In the genomic region with DNA sequence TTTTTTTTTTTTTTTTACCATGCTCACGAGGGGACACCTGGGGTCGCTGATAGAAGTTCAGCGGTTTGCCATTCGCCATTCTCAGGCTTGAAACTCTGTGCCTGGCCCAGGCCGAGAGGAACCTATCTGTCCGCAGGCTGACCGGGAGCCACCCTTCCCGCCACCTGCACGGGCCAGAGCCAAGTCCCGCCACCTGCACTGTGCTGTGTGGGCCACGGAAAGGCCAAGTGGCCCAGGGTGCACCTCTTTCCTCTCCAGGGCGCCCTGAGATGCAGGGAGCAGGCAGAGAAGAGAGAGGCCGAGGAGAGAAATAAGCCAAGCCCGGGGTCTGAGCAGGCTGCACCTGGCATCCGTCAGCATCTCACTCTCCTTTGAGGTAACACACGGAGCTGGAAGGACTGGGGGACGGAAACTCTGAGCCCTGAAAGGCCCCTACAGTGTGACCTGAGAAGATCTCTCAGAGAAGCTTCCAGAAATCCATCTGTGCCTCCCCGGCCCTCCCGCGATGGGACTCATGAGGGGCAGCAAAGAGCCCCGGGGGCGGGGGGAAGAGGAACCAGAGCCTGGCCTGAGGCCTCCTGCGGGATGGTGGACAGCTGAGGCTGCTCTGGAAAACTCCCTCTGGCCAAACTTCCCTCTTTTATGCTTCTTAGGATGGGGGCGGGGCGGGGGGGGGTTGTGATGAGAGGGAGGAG, we compare ENCODE assay signal across 31 cellular contexts.
"Had no signal": no experiment of that assay in that cellular context is flagged by ENCODE, and none has a peak within 500 bp of the region (broad histone marks: within the 10 kb centered on the region; RNA-seq: fewer than 3 reads in every experiment).

No MANE protein-coding gene starts in this region.

- H3K27me3 ChIP-seq: adrenal gland, body of pancreas, breast epithelium, MG63, Peyer's patch had no signal

- H3K9me3 ChIP-seq: adrenal gland, body of pancreas, breast epithelium, MG63, Peyer's patch, SJSA1, SK-N-SH had no signal

- DNase-seq: activated CD4-positive, alpha-beta memory T cell treated with anti-CD3 and anti-CD28 coated beads for 36 hours; activated CD4-positive, alpha-beta T cell treated with anti-CD3 and anti-CD28 coated beads for 36 hours; activated CD4-positive, alpha-beta T cell treated with anti-CD3 and anti-CD28 coated beads, Interleukin-2, amount 10 ng/mL, durations not matched to agents 7 days and 5 days; activated CD8-positive, alpha-beta memory T cell treated with anti-CD3 and anti-CD28 coated beads, Interleukin-2, amount 50 U/mL, for 4 hours; activated gamma-delta T cell treated with Interleukin-2 at 50 U/mL for 16 hours; activated naive CD4-positive, alpha-beta T cell treated with anti-CD3 and anti-CD28 coated beads for 36 hours; activated T-cell treated with anti-CD3 and anti-CD28 coated beads for 4 hours; activated T-cell treated with anti-CD3 and anti-CD28 coated beads, Interleukin-2, amount 50 U/mL, for 4 hours; adrenal gland; body of pancreas; Kasumi-1; KG1; MG63; NCI-H1048; NCI-H1105 treated with DMSO at 0.1 percent for 48 hours; NCI-H1436; NCI-H1694; NCI-H1930; NCI-H2081 treated with DMSO at 0.1 percent for 48 hours; NCI-H345; NCI-H524 treated with DMSO at 0.1 percent for 48 hours; RPMI8226; SHP77; SK-N-SH had no signal

- H3K4me3 ChIP-seq: adrenal gland, body of pancreas, breast epithelium, MG63, Peyer's patch, SJSA1 had no signal

- ATAC-seq: activated CD4-positive, alpha-beta T cell treated with anti-CD3 and anti-CD28 coated beads for 36 hours; activated CD4-positive, CD25-positive, alpha-beta regulatory T cell treated with anti-CD3 and anti-CD28 coated beads, Interleukin-2, amount 50 U/mL, for 24 hours; activated naive CD4-positive, alpha-beta T cell treated with anti-CD3 and anti-CD28 coated beads, Interleukin-2, amount 50 U/mL, for 72 hours; activated T-cell treated with anti-CD3 and anti-CD28 coated beads, Interleukin-2, amount 50 U/mL, for 4 hours; body of pancreas; WTC11 had no signal

- FAIRE-seq: astrocyte had no signal

- H3K27ac ChIP-seq: adrenal gland, body of pancreas, breast epithelium, Peyer's patch, SJSA1 had no signal

- H3K4me1 ChIP-seq: breast epithelium, SJSA1 had no signal
